8 cellular contexts compared by ENCODE assay signal in the genomic region with DNA sequence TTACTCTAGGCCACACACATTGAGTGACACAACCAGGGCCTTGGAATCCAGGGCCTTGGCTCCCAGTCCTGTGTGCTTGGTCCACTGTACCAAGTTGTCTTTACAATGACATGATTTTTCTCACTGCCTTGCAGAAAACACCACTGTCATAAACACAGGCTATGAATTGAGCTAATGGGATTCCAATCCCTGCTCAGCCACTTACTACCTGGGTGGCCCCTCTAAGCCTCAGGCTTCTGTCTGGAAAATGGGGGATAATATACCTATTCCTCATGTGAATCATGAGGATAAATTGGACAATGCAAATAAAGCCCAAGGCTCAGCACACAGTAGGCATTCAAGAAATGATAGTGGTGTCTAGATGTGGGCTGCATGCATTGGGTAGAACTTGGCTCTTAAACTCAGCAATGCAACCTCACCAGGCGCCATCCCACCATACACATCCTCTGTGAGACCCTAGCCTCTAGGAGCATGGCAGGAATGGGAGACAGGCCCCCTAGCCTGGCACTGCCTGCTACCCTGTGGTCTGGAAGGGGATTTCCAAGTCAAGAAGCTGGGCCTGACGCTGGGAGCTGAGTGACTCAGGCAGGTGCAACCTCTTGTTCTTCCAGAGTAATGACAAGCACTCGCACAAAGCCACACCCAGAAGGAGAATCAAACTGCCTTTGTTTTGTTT. TPM values are rescaled to one million over a fixed set of nuclear protein-coding genes. Genes with fewer than 3 reads are reported as not detected.
DNase-seq lines count a peak whose midpoint lies in the region; ATAC-seq and TF ChIP-seq lines count a peak whose summit lies in the region.
"Had no signal": no experiment of that assay in that cellular context is flagged by ENCODE, and none has a peak within 500 bp of the region (broad histone marks: within the 10 kb centered on the region; RNA-seq: fewer than 3 reads in every experiment).

No MANE protein-coding gene starts in this region.

- no peak for TF ChIP-seq CTCF in KMS-11 (conservative IDR thresholded peaks at IDR 0.05; ENCODE audit: low read depth, low read length)

- H3K4me3 Mint-ChIP-seq in activated CD4-positive, alpha-beta T cell treated with anti-CD3 and anti-CD28 coated beads for 36 hours = peak overlapping the region; percentile 80

- ATAC-seq in activated CD4-positive, alpha-beta T cell treated with anti-CD3 and anti-CD28 coated beads for 36 hours = peak; percentile 42
- ATAC-seq in GM21423 (IDR thresholded peaks at IDR 0.05; ENCODE audit: unreplicated experiment) = no peak
- ATAC-seq in HG03342 (IDR thresholded peaks at IDR 0.05; ENCODE audit: unreplicated experiment) = no peak

- H3K27ac ChIP-seq in KMS-11 (peak overlapping the region; percentile 81), esophagus (ENCODE audit: low read depth in 2 of 2, low read length in 1 of 2) (peak overlapping the region; percentile 70 to 94)
- H3K27ac ChIP-seq: SK-N-MC had no signal

- peak overlapping the region; percentile 32; the same call in 1 of the 2 replicates for H3K9ac ChIP-seq in KMS-11

- intact Hi-C loops in activated CD4-positive, alpha-beta T cell treated with anti-CD3 and anti-CD28 coated beads for 36 hours (cut with DNase I, micrococcal nuclease) = loop anchor here (1.0 to 10.0 kb wide), 7 partner anchors 11 to 689 kb away; partner anchors contain the start of genes G3BP1 (in 1 of the 2) and GM2A (in 1 of the 2)

- peaks cover 46% of the 10 kb centered on the region for H3K36me3 Mint-ChIP-seq in activated CD4-positive, alpha-beta T cell treated with anti-CD3 and anti-CD28 coated beads for 36 hours (ENCODE audit: low read depth)

- H3K4me1 ChIP-seq in KMS-11 (ENCODE audit: low read depth, poor library complexity, severe bottlenecking) (peaks cover 66% of the 10 kb centered on the region), esophagus (ENCODE audit: control insufficient read depth in 2 of 2, insufficient read depth in 2 of 2, low read length in 1 of 2) (peaks cover 5 to 13% of the 10 kb centered on the region in 2 donors)

- WGBS in esophagus, 2 donors = 48 to 52% methylated on average over 3 of the region's 3 CpGs

- peaks cover 38% of the 10 kb centered on the region for H3K79me2 ChIP-seq in KMS-11 (ENCODE audit: insufficient read depth, low read depth)

- H3K4me3 ChIP-seq in KMS-11 (IDR thresholded peaks at IDR 0.05; ENCODE audit: insufficient read depth, low read depth, low read length) (no peak overlapping the region), esophagus (ENCODE audit: low read depth in 1 of 2, low read length in 2 of 2) (peak overlapping the region in 1 of 2 donors; percentile 14)
- H3K4me3 ChIP-seq: SK-N-MC had no signal

- no peaks in the 10 kb centered on the region for H3K27me3 Mint-ChIP-seq in activated CD4-positive, alpha-beta T cell treated with anti-CD3 and anti-CD28 coated beads for 36 hours

- H2AFZ ChIP-seq in KMS-11 (ENCODE audit: low read depth) = no peak overlapping the region

- CTCF ChIA-PET in activated CD4-positive, alpha-beta T cell treated with anti-CD3 and anti-CD28 coated beads for 36 hours (lab: Charles Lee) = interaction anchor here (0.7 to 4.4 kb wide), 11 partner anchors 10 to 688 kb away, joined by 3 to 37 read pairs (median 5); partner anchors contain the start of gene G3BP1

- no peaks in the 10 kb centered on the region for H3K9me3 Mint-ChIP-seq in activated CD4-positive, alpha-beta T cell treated with anti-CD3 and anti-CD28 coated beads for 36 hours (ENCODE audit: low read depth)

- POLR2A ChIA-PET in activated CD4-positive, alpha-beta T cell treated with anti-CD3 and anti-CD28 coated beads for 36 hours (lab: Charles Lee) = interaction anchor here (0.6 to 1.4 kb wide), 5 partner anchors 9 to 67 kb away, joined by 3 to 11 read pairs (median 4); no protein-coding TSS in a partner anchor

- peak; percentile 87 for DNase-seq in activated CD4-positive, alpha-beta T cell treated with anti-CD3 and anti-CD28 coated beads for 36 hours
- peak; percentile 44 to 72 for DNase-seq in stimulated activated CD4-positive, alpha-beta T cell treated with anti-CD3 and anti-CD28 coated beads, Interleukin-4, amount 100 ng/mL, for 48 hours (ENCODE audit: low read depth in 2 of 2)
- DNase-seq in KBM-7 = no peak

- peak overlapping the region; percentile 87 for H3K27ac Mint-ChIP-seq in activated CD4-positive, alpha-beta T cell treated with anti-CD3 and anti-CD28 coated beads for 36 hours

- H3K27me3 ChIP-seq in KMS-11 (ENCODE audit: insufficient read depth, low read depth) (no peaks in the 10 kb centered on the region), esophagus (ENCODE audit: control insufficient read depth in 1 of 2, insufficient read depth in 2 of 2, low read length in 2 of 2) (no peaks in the 10 kb centered on the region)

- in situ Hi-C loops in KBM-7 (cut with MboI; ENCODE audit: low pct_unique_long_range_greater_than_20kb, low sequenced_read_pairs) = no loop called here

- H4K20me1 ChIP-seq in KMS-11 (ENCODE audit: insufficient read depth) = no peaks in the 10 kb centered on the region

- peak overlapping the region; percentile 93 for H3K4me2 ChIP-seq in KMS-11

- no peaks in the 10 kb centered on the region for H3K9me3 ChIP-seq in esophagus (ENCODE audit: control insufficient read depth in 2 of 2, insufficient read depth in 1 of 2, low read depth in 1 of 2, low read length in 1 of 2)

- H3K4me1 Mint-ChIP-seq in activated CD4-positive, alpha-beta T cell treated with anti-CD3 and anti-CD28 coated beads for 36 hours = peaks cover 69% of the 10 kb centered on the region

- H3K36me3 ChIP-seq in KMS-11 (ENCODE audit: insufficient read depth) (no peaks in the 10 kb centered on the region), esophagus (ENCODE audit: control insufficient read depth in 2 of 2, insufficient read depth in 2 of 2, low read length in 1 of 2) (no peaks in the 10 kb centered on the region)

RNA-seq across cellular contexts. Expression of gene TNIP1, which starts 2.3 kb away (rescaled TPM):
- total RNA-seq in activated CD4-positive, alpha-beta T cell treated with anti-CD3 and anti-CD28 coated beads for 36 hours = 100 to 1,000 TPM; 351 to 408 TPM
- polyA plus RNA-seq in esophagus = 100 to 1,000 TPM in 1 of 2 donors, 10 to 100 TPM in 1; 68.3 to 140 TPM
